In genomic region chr11:68043349-68044144, GRCh38 we compare ENCODE assay signal across 10 cellular contexts. TPM values are rescaled to one million over a fixed set of nuclear protein-coding genes. Genes with fewer than 3 reads are reported as not detected.
DNase-seq lines count a peak whose midpoint lies in the region; ATAC-seq, FAIRE-seq and TF ChIP-seq lines count a peak whose summit lies in the region.
"Had no signal": no experiment of that assay in that cellular context is flagged by ENCODE, and none has a peak within 500 bp of the region (broad histone marks: within the 10 kb centered on the region; RNA-seq: fewer than 3 reads in every experiment).

No MANE protein-coding gene starts in this region.

- H3K4me3 ChIP-seq in H7 (ENCODE audit: insufficient read depth, low read depth, low read length): no peak overlapping the region
- no peak overlapping the region for H3K4me3 ChIP-seq in neural progenitor cell

- H3K9me3 ChIP-seq in neural progenitor cell (ENCODE audit: low read depth): no peaks in the 10 kb centered on the region

- TF ChIP-seq CTCF in neural progenitor cell (IDR thresholded peaks at IDR 0.05) (no peak), D721Med (IDR thresholded peaks at IDR 0.05; ENCODE audit: insufficient read depth, missing control alignments) (no peak)

- H3K27me3 Mint-ChIP-seq in neural progenitor cell (ENCODE audit: insufficient read depth, low read depth): peaks cover 8% of the 10 kb centered on the region
- no peaks in the 10 kb centered on the region for H3K27me3 Mint-ChIP-seq in activated CD8-positive, alpha-beta memory T cell treated with anti-CD3 and anti-CD28 coated beads, Interleukin-2, amount 10 ng/mL, durations not matched to agents 7 days and 5 days
- H3K27me3 Mint-ChIP-seq: activated CD4-positive, alpha-beta memory T cell treated with anti-CD3 and anti-CD28 coated beads, Interleukin-2, amount 10 ng/mL, durations not matched to agents 7 days and 5 days had no signal

- peaks cover 11% of the 10 kb centered on the region for H3K4me1 ChIP-seq in neural progenitor cell

- no peak for ATAC-seq in activated CD8-positive, alpha-beta memory T cell treated with anti-CD3 and anti-CD28 coated beads, Interleukin-2, amount 10 ng/mL, durations not matched to agents 7 days and 5 days
- no peak for ATAC-seq in HG02870 (IDR thresholded peaks at IDR 0.05; ENCODE audit: unreplicated experiment)
- ATAC-seq: left colon had no signal

- no peaks in the 10 kb centered on the region for H3K36me3 ChIP-seq in H7 (replicated peaks; ENCODE audit: control insufficient read depth, insufficient read depth, low read length)
- H3K36me3 ChIP-seq in neural progenitor cell: no peaks in the 10 kb centered on the region

- H3K4me1 Mint-ChIP-seq in neural progenitor cell: peaks cover 9% of the 10 kb centered on the region
- peaks cover 11% of the 10 kb centered on the region for H3K4me1 Mint-ChIP-seq in activated CD8-positive, alpha-beta memory T cell treated with anti-CD3 and anti-CD28 coated beads, Interleukin-2, amount 10 ng/mL, durations not matched to agents 7 days and 5 days

- DNase-seq in H7 (peak; percentile 78), SHP77 treated with DMSO at 0.1 percent for 48 hours (lab: John Stamatoyannopoulos, UW) (peak; percentile 47), neural progenitor cell (ENCODE audit: low spot score) (no peak), D721Med (ENCODE audit: insufficient read length, low spot score) (no peak)
- DNase-seq in activated CD8-positive, alpha-beta memory T cell treated with anti-CD3 and anti-CD28 coated beads, Interleukin-2, amount 10 ng/mL, durations not matched to agents 7 days and 5 days: no peak
- DNase-seq: activated CD4-positive, alpha-beta memory T cell treated with anti-CD3 and anti-CD28 coated beads, Interleukin-2, amount 10 ng/mL, durations not matched to agents 7 days and 5 days; left colon; NCI-H187; stimulated activated CD4-positive, alpha-beta T cell treated with anti-CD3 and anti-CD28 coated beads, Interleukin-2, amount 100 ng/mL, for 24 hours had no signal

- H3K27me3 ChIP-seq in H7 (ENCODE audit: control insufficient read depth, insufficient read depth, low read length) (no peaks in the 10 kb centered on the region), neural progenitor cell (no peaks in the 10 kb centered on the region)

- H3K9me3 Mint-ChIP-seq in neural progenitor cell: no peaks in the 10 kb centered on the region
- no peaks in the 10 kb centered on the region for H3K9me3 Mint-ChIP-seq in activated CD8-positive, alpha-beta memory T cell treated with anti-CD3 and anti-CD28 coated beads, Interleukin-2, amount 10 ng/mL, durations not matched to agents 7 days and 5 days (ENCODE audit: low read depth)
- H3K9me3 Mint-ChIP-seq: activated CD4-positive, alpha-beta memory T cell treated with anti-CD3 and anti-CD28 coated beads, Interleukin-2, amount 10 ng/mL, durations not matched to agents 7 days and 5 days had no signal

- no peaks in the 10 kb centered on the region for H3K79me2 ChIP-seq in neural progenitor cell (ENCODE audit: low read depth)

- FAIRE-seq in D721Med (lab: Jason Lieb, UNC): no peak

- H3K27ac Mint-ChIP-seq in neural progenitor cell: peak overlapping the region; percentile 50
- no peak overlapping the region for H3K27ac Mint-ChIP-seq in activated CD8-positive, alpha-beta memory T cell treated with anti-CD3 and anti-CD28 coated beads, Interleukin-2, amount 10 ng/mL, durations not matched to agents 7 days and 5 days
- H3K27ac Mint-ChIP-seq: activated CD4-positive, alpha-beta memory T cell treated with anti-CD3 and anti-CD28 coated beads, Interleukin-2, amount 10 ng/mL, durations not matched to agents 7 days and 5 days had no signal

- no peaks in the 10 kb centered on the region for H4K20me1 ChIP-seq in neural progenitor cell (ENCODE audit: low read depth)

- H3K9ac ChIP-seq in neural progenitor cell: no peak overlapping the region

- H2AFZ ChIP-seq in neural progenitor cell (replicated peaks): no peak overlapping the region

- H3K36me3 Mint-ChIP-seq in neural progenitor cell: no peaks in the 10 kb centered on the region
- peaks cover 8% of the 10 kb centered on the region for H3K36me3 Mint-ChIP-seq in activated CD8-positive, alpha-beta memory T cell treated with anti-CD3 and anti-CD28 coated beads, Interleukin-2, amount 10 ng/mL, durations not matched to agents 7 days and 5 days

- no peak overlapping the region for H3K4me3 Mint-ChIP-seq in neural progenitor cell
- no peak overlapping the region for H3K4me3 Mint-ChIP-seq in activated CD8-positive, alpha-beta memory T cell treated with anti-CD3 and anti-CD28 coated beads, Interleukin-2, amount 10 ng/mL, durations not matched to agents 7 days and 5 days
- H3K4me3 Mint-ChIP-seq: activated CD4-positive, alpha-beta memory T cell treated with anti-CD3 and anti-CD28 coated beads, Interleukin-2, amount 10 ng/mL, durations not matched to agents 7 days and 5 days had no signal

- peaks cover 9% of the 10 kb centered on the region for H3F3A ChIP-seq in neural progenitor cell (ENCODE audit: low read depth)

- H3K4me2 ChIP-seq in neural progenitor cell: no peak overlapping the region

- no peak overlapping the region for H3K27ac ChIP-seq in neural progenitor cell

- CTCF ChIA-PET in activated CD8-positive, alpha-beta memory T cell treated with anti-CD3 and anti-CD28 coated beads, Interleukin-2, amount 10 ng/mL, durations not matched to agents 7 days and 5 days (lab: Charles Lee): no interaction called here

RNA-seq across cellular contexts. Expression of gene TCIRG1, which starts 4.7 kb away (rescaled TPM):
- total RNA-seq in H7 (2014; rRNA removed; shearing (Covaris generic)): 44.7 and 62.9 TPM in 2 replicates
- 10.7 and 19.4 TPM in 2 replicates for total RNA-seq in neural progenitor cell (ENCODE audit: low replicate concordance)
- total RNA-seq in activated CD8-positive, alpha-beta memory T cell treated with anti-CD3 and anti-CD28 coated beads, Interleukin-2, amount 10 ng/mL, durations not matched to agents 7 days and 5 days: 100 to 1,000 TPM; 235 to 311 TPM

RNA-seq across cellular contexts. Expression of gene NDUFS8, which starts 13.1 kb away (rescaled TPM):
- 277 and 299 TPM in 2 replicates for total RNA-seq in H7 (2014; rRNA removed; shearing (Covaris generic))
- 46.7 and 149 TPM in 2 replicates for total RNA-seq in neural progenitor cell (ENCODE audit: low replicate concordance)
- total RNA-seq in activated CD8-positive, alpha-beta memory T cell treated with anti-CD3 and anti-CD28 coated beads, Interleukin-2, amount 10 ng/mL, durations not matched to agents 7 days and 5 days: 100 to 1,000 TPM; 161 TPM

RNA-seq across cellular contexts. Expression of gene ALDH3B1, which starts 33.4 kb away (rescaled TPM):
- 0.35 and 0.37 TPM in 2 replicates for total RNA-seq in H7 (2014; rRNA removed; shearing (Covaris generic))
- 0.12 TPM in 1 of 2 replicates, not detected in the other for total RNA-seq in neural progenitor cell (ENCODE audit: low replicate concordance)
- total RNA-seq in activated CD8-positive, alpha-beta memory T cell treated with anti-CD3 and anti-CD28 coated beads, Interleukin-2, amount 10 ng/mL, durations not matched to agents 7 days and 5 days: not detected
- total RNA-seq: activated CD4-positive, alpha-beta memory T cell treated with anti-CD3 and anti-CD28 coated beads, Interleukin-2, amount 10 ng/mL, durations not matched to agents 7 days and 5 days had no signal

RNA-seq across cellular contexts. Expression of gene UNC93B1, which starts 39.6 kb away (rescaled TPM):
- 26.2 and 28.3 TPM in 2 replicates for total RNA-seq in H7 (2014; rRNA removed; shearing (Covaris generic))
- 8.8 and 11.1 TPM in 2 replicates for total RNA-seq in neural progenitor cell (ENCODE audit: low replicate concordance)
- total RNA-seq in activated CD8-positive, alpha-beta memory T cell treated with anti-CD3 and anti-CD28 coated beads, Interleukin-2, amount 10 ng/mL, durations not matched to agents 7 days and 5 days: 10 to 100 TPM; 20.0 to 48.9 TPM

Comparison
In these comparisons a context has a peak if more than half of its experiments do, and no peak if none do; other contexts are left out.
1. DNase-seq: peak in H7 (single experiment) and SHP77 treated with DMSO at 0.1 percent for 48 hours (single experiment); none in neural progenitor cell (single experiment), D721Med (single experiment) and activated CD8-positive, alpha-beta memory T cell treated with anti-CD3 and anti-CD28 coated beads, Interleukin-2, amount 10 ng/mL, durations not matched to agents 7 days and 5 days (single experiment).